Comparison of ENCODE assay signal across 17 cellular contexts in the genomic region with DNA sequence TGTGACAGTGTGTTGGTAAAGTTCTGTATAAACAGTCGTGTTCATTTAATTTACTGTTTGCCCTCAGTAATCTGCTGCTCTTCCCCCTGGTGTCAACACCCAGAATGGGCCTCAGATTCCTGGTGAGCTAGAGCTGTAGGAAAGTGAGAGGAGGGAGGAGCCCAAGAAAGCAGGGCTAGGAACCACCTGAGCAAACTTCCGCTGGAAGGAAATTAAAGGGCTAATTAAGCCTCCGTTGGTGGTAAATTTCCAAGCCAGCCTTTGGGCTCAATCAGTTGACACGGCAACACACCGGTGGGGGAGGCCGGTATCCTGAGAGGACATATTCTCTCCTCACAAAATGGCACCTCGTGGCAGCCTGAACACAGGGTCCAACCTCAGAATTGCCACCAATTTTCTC. TPM values are rescaled to one million over a fixed set of nuclear protein-coding genes. Genes with fewer than 3 reads are reported as not detected.
DNase-seq lines count a peak whose midpoint lies in the region; TF ChIP-seq lines count a peak whose summit lies in the region.
"Had no signal": no experiment of that assay in that cellular context is flagged by ENCODE, and none has a peak within 500 bp of the region (broad histone marks: within the 10 kb centered on the region; RNA-seq: fewer than 3 reads in every experiment).

No MANE protein-coding gene starts in this region.

- H3K27ac Mint-ChIP-seq in HFFc6 (peak overlapping the region; percentile 71), Caco-2 (ENCODE audit: unreplicated experiment) (no peak overlapping the region)
- H3K27ac Mint-ChIP-seq: activated CD4-positive, alpha-beta T cell treated with anti-CD3 and anti-CD28 coated beads, Interleukin-2, amount 10 ng/mL, durations not matched to agents 24 days and 14 days; activated naive CD8-positive, alpha-beta T cell treated with anti-CD3 and anti-CD28 coated beads, Interleukin-2, amount 10 ng/mL, durations not matched to agents 7 days and 5 days; immature natural killer cell had no signal

- H3K4me3 Mint-ChIP-seq in HFFc6, result no peak overlapping the region
- H3K4me3 Mint-ChIP-seq in Caco-2 (ENCODE audit: unreplicated experiment), result no peak overlapping the region
- H3K4me3 Mint-ChIP-seq: activated CD4-positive, alpha-beta T cell treated with anti-CD3 and anti-CD28 coated beads, Interleukin-2, amount 10 ng/mL, durations not matched to agents 24 days and 14 days; activated naive CD8-positive, alpha-beta T cell treated with anti-CD3 and anti-CD28 coated beads, Interleukin-2, amount 10 ng/mL, durations not matched to agents 7 days and 5 days; immature natural killer cell had no signal

- in situ Hi-C loops in ACHN (cut with HindIII; ENCODE audit: low pct_ligation_motif_present, low pct_unique_long_range_greater_than_20kb, low sequenced_read_pairs), result no loop called here

- H3K27me3 ChIP-seq in Caco-2 (replicated peaks; ENCODE audit: control insufficient read depth, insufficient read depth, low read length) (no peaks in the 10 kb centered on the region), tibial artery (peaks cover 0 to 17% of the 10 kb centered on the region in 2 donors)
- H3K27me3 ChIP-seq: thyroid gland had no signal

- H3K9me3 Mint-ChIP-seq in HFFc6 (no peaks in the 10 kb centered on the region), Caco-2 (ENCODE audit: unreplicated experiment) (no peaks in the 10 kb centered on the region)
- H3K9me3 Mint-ChIP-seq: activated CD4-positive, alpha-beta T cell treated with anti-CD3 and anti-CD28 coated beads, Interleukin-2, amount 10 ng/mL, durations not matched to agents 24 days and 14 days; activated naive CD8-positive, alpha-beta T cell treated with anti-CD3 and anti-CD28 coated beads, Interleukin-2, amount 10 ng/mL, durations not matched to agents 7 days and 5 days; immature natural killer cell had no signal

- POLR2A ChIA-PET in Caco-2 (lab: Charles Lee), result no interaction called here

- H3K27ac ChIP-seq in C4-2B, result peak overlapping the region; percentile 53
- H3K27ac ChIP-seq in tibial artery, result no peak overlapping the region
- H3K27ac ChIP-seq: SJCRH30, thyroid gland had no signal

- H3K36me3 Mint-ChIP-seq in HFFc6 (ENCODE audit: low read depth) (peaks cover 56% of the 10 kb centered on the region), Caco-2 (ENCODE audit: insufficient read depth, unreplicated experiment) (no peaks in the 10 kb centered on the region)
- H3K36me3 Mint-ChIP-seq: activated naive CD8-positive, alpha-beta T cell treated with anti-CD3 and anti-CD28 coated beads, Interleukin-2, amount 10 ng/mL, durations not matched to agents 7 days and 5 days; immature natural killer cell had no signal

- H3K4me1 ChIP-seq in Caco-2, result no peaks in the 10 kb centered on the region
- H3K4me1 ChIP-seq in tibial artery, result no peaks in the 10 kb centered on the region
- H3K4me1 ChIP-seq: HAP-1, thyroid gland had no signal

- H3K27me3 Mint-ChIP-seq in HFFc6 (ENCODE audit: insufficient read depth) (no peaks in the 10 kb centered on the region; the same call in none of the 2 replicates), Caco-2 (ENCODE audit: insufficient read depth, unreplicated experiment) (no peaks in the 10 kb centered on the region)

- no TSS peak for BruUV-seq in Caco-2 (replicated peaks; lab: Mats Ljungman, UMichigan)

- intact Hi-C loops in Caco-2 (cut with micrococcal nuclease; ENCODE audit: unreplicated experiment) (no loop called here), tibial artery (cut with DNase I; ENCODE audit: low total_unique reads) (no loop called here)

- H3K4me1 Mint-ChIP-seq in HFFc6 (ENCODE audit: low read depth) (peaks cover 65% of the 10 kb centered on the region), Caco-2 (ENCODE audit: low read depth, unreplicated experiment) (peaks cover 6% of the 10 kb centered on the region)
- H3K4me1 Mint-ChIP-seq: immature natural killer cell had no signal

- H3K36me3 ChIP-seq in Caco-2 (ENCODE audit: control insufficient read depth, insufficient read depth, low read length) (peaks cover 1% of the 10 kb centered on the region; the same call in 1 of the 2 replicates), tibial artery (no peaks in the 10 kb centered on the region)
- H3K36me3 ChIP-seq: HAP-1, SJCRH30, thyroid gland had no signal

- DNase-seq in HFFc6, result no peak
- peak; percentile 51 for DNase-seq in NCI-H2107 treated with DMSO at 0.1 percent for 48 hours (lab: John Stamatoyannopoulos, UW; ENCODE audit: unreplicated experiment)
- peak; percentile 52 for DNase-seq in dermis blood vessel endothelial cell
- no peak for DNase-seq in Caco-2
- DNase-seq in ACHN, result no peak
- DNase-seq in NOMO-1 treated with dmso at 0.1 percent for 144 hours (lab: John Stamatoyannopoulos, UW; ENCODE audit: unreplicated experiment), result no peak
- DNase-seq in tibial artery, result no peak
- DNase-seq: activated CD4-positive, alpha-beta T cell treated with anti-CD3 and anti-CD28 coated beads, Interleukin-2, amount 10 ng/mL, durations not matched to agents 24 days and 14 days; activated naive CD8-positive, alpha-beta T cell treated with anti-CD3 and anti-CD28 coated beads, Interleukin-2, amount 10 ng/mL, durations not matched to agents 7 days and 5 days; activated T-cell treated with anti-CD3 and anti-CD28 coated beads, Interleukin-2, amount 50 U/mL, for 1 hour; foreskin fibroblast; immature natural killer cell; SJCRH30; T-helper 9 cell; thyroid gland had no signal

- CTCF ChIA-PET in Caco-2 (lab: Charles Lee), result interaction anchor here (0.6 kb wide), 1 partner anchor 350 kb away, joined by 3 read pairs; no protein-coding TSS in a partner anchor

- TF ChIP-seq CTCF in C4-2B (conservative IDR thresholded peaks at IDR 0.05) (no peak), HFFc6 (IDR thresholded peaks at IDR 0.05) (no peak), Caco-2 (IDR thresholded peaks at IDR 0.05; ENCODE audit: insufficient read depth in 1 of 2, low read depth in 1 of 2, low read length in 1 of 2, severe bottlenecking in 1 of 2, unreplicated experiment in 1 of 2) (no peak), tibial artery (IDR thresholded peaks at IDR 0.05) (no peak)

- H3K9me3 ChIP-seq in Caco-2 (no peaks in the 10 kb centered on the region), tibial artery (no peaks in the 10 kb centered on the region)
- H3K9me3 ChIP-seq: HAP-1, SJCRH30, thyroid gland had no signal

- H3K4me3 ChIP-seq in Caco-2 (ENCODE audit: low read depth, low read length), result no peak overlapping the region
- H3K4me3 ChIP-seq in tibial artery, result no peak overlapping the region
- H3K4me3 ChIP-seq: HAP-1, SJCRH30, thyroid gland had no signal

RNA-seq across cellular contexts. Expression of gene RAB3B, which starts 32.9 kb away (rescaled TPM):
- 100 to 1,000 TPM; 138 to 174 (median 157) TPM for total RNA-seq in HFFc6 (2021; fragmentation: NEBNext Ultra II Directional; extraction: Animal tissue kit (Norgen Biotek cat#: 25700))
- total RNA-seq in dermis blood vessel endothelial cell (1.0 and 5.4 TPM in 2 replicates), Caco-2 (2022) (11.6 and 13.6 TPM in 2 replicates)

Comparison
In these comparisons a context has a peak if more than half of its experiments do, and no peak if none do; other contexts are left out.
1. DNase-seq: peak in NCI-H2107 treated with DMSO at 0.1 percent for 48 hours (single experiment) and dermis blood vessel endothelial cell (single experiment); none in HFFc6 (single experiment), Caco-2 (0 of 2), ACHN (single experiment), NOMO-1 treated with dmso at 0.1 percent for 144 hours (single experiment) and tibial artery (0 of 2).